ENCODE assay signal across 22 cellular contexts in genomic region chr7:20665096-20665495, GRCh38. TPM values are rescaled to one million over a fixed set of nuclear protein-coding genes. Genes with fewer than 3 reads are reported as not detected.
"Had no signal": no experiment of that assay in that cellular context is flagged by ENCODE, and none has a peak within 500 bp of the region (broad histone marks: within the 10 kb centered on the region; RNA-seq: fewer than 3 reads in every experiment).

No MANE protein-coding gene starts in this region.

- H3K9me3 ChIP-seq: body of pancreas, SJSA1 had no signal

- H3K4me1 ChIP-seq: body of pancreas, SJSA1 had no signal

- H3K27ac Mint-ChIP-seq: activated CD8-positive, alpha-beta T cell treated with anti-CD3 and anti-CD28 coated beads for 36 hours; activated naive CD4-positive, alpha-beta T cell treated with anti-CD3 and anti-CD28 coated beads, Interleukin-2, amount 50 U/mL, for 24 hours; activated T-cell treated with anti-CD3 and anti-CD28 coated beads, Interleukin-2, amount 50 U/mL, for 72 hours; activated T-helper 2 cell treated with anti-CD3 and anti-CD28 coated beads, Interferon-gamma antibody, Interleukin-2, Interleukin-4, amounts not matched to agents 10 μg/mL and 5 μg/mL and 100 μg/mL, durations not matched to agents 14 hours and 24 hours and 36 hours; T-helper 1 cell treated with Interleukin-12 subunit alpha and Interleukin-12 subunit beta and Interleukin-4 antibody, amounts not matched to agents 30 μg/mL and 1 μg/mL, for 36 hours had no signal

- H3K36me3 Mint-ChIP-seq: activated naive CD4-positive, alpha-beta T cell treated with anti-CD3 and anti-CD28 coated beads, Interleukin-2, amount 50 U/mL, for 24 hours had no signal

- H3K9me3 Mint-ChIP-seq: activated CD8-positive, alpha-beta T cell treated with anti-CD3 and anti-CD28 coated beads for 36 hours; activated naive CD4-positive, alpha-beta T cell treated with anti-CD3 and anti-CD28 coated beads, Interleukin-2, amount 50 U/mL, for 24 hours; activated T-cell treated with anti-CD3 and anti-CD28 coated beads, Interleukin-2, amount 50 U/mL, for 72 hours; activated T-helper 2 cell treated with anti-CD3 and anti-CD28 coated beads, Interferon-gamma antibody, Interleukin-2, Interleukin-4, amounts not matched to agents 10 μg/mL and 5 μg/mL and 100 μg/mL, durations not matched to agents 14 hours and 24 hours and 36 hours; T-helper 1 cell treated with Interleukin-12 subunit alpha and Interleukin-12 subunit beta and Interleukin-4 antibody, amounts not matched to agents 30 μg/mL and 1 μg/mL, for 36 hours had no signal

- H3K27me3 ChIP-seq: body of pancreas, SJSA1 had no signal

- H3K4me3 Mint-ChIP-seq: activated CD8-positive, alpha-beta T cell treated with anti-CD3 and anti-CD28 coated beads for 36 hours; activated naive CD4-positive, alpha-beta T cell treated with anti-CD3 and anti-CD28 coated beads, Interleukin-2, amount 50 U/mL, for 24 hours; activated T-cell treated with anti-CD3 and anti-CD28 coated beads, Interleukin-2, amount 50 U/mL, for 72 hours; T-helper 1 cell treated with Interleukin-12 subunit alpha and Interleukin-12 subunit beta and Interleukin-4 antibody, amounts not matched to agents 30 μg/mL and 1 μg/mL, for 36 hours had no signal

- H3K4me3 ChIP-seq: body of pancreas, SJSA1 had no signal

- FAIRE-seq: RCC 7860 had no signal

- H3K4me1 Mint-ChIP-seq: activated naive CD4-positive, alpha-beta T cell treated with anti-CD3 and anti-CD28 coated beads, Interleukin-2, amount 50 U/mL, for 24 hours had no signal

- DNase-seq: activated CD4-positive, alpha-beta T cell treated with anti-CD3 and anti-CD28 coated beads for 4 hours; activated CD8-positive, alpha-beta memory T cell treated with anti-CD3 and anti-CD28 coated beads, Interleukin-2, amount 50 U/mL, for 4 hours; activated CD8-positive, alpha-beta T cell treated with anti-CD3 and anti-CD28 coated beads for 36 hours; activated gamma-delta T cell treated with Interleukin-2 at 50 U/mL for 16 hours; activated T-cell treated with anti-CD3 and anti-CD28 coated beads, Interleukin-2, amount 50 U/mL, for 72 hours; aorta; body of pancreas; central memory CD4-positive, alpha-beta T cell; NCI-H1105 treated with DMSO at 0.1 percent for 48 hours; NCI-H1436 treated with DMSO at 0.1 percent for 48 hours; NCI-H187; NCI-H2081; NCI-H510A treated with DMSO at 0.1 percent for 48 hours; SHP77 had no signal

- ATAC-seq: activated CD4-positive, CD25-positive, alpha-beta regulatory T cell treated with anti-CD3 and anti-CD28 coated beads, Interleukin-2, amount 50 U/mL, for 24 hours; activated CD8-positive, alpha-beta T cell treated with anti-CD3 and anti-CD28 coated beads for 36 hours; activated T-cell treated with anti-CD3 and anti-CD28 coated beads, Interleukin-2, amount 50 U/mL, for 72 hours; body of pancreas; SK-N-SH treated with all-trans-retinoic acid at 6 μM for 48 hours had no signal

- H3K27me3 Mint-ChIP-seq: activated CD8-positive, alpha-beta T cell treated with anti-CD3 and anti-CD28 coated beads for 36 hours had no signal

- H3K36me3 ChIP-seq: SJSA1 had no signal

- H3K27ac ChIP-seq: body of pancreas, SJSA1 had no signal

RNA-seq across cellular contexts. Expression of gene ABCB5, which starts 49.6 kb away (rescaled TPM):
- total RNA-seq: activated CD8-positive, alpha-beta T cell treated with anti-CD3 and anti-CD28 coated beads for 36 hours; activated T-cell treated with anti-CD3 and anti-CD28 coated beads, Interleukin-2, amount 50 U/mL, for 72 hours; activated T-helper 2 cell treated with anti-CD3 and anti-CD28 coated beads, Interferon-gamma antibody, Interleukin-2, Interleukin-4, amounts not matched to agents 10 μg/mL and 5 μg/mL and 100 μg/mL, durations not matched to agents 14 hours and 24 hours and 36 hours; bronchial epithelial cell; SJSA1 had no signal
- polyA plus RNA-seq: aorta had no signal
